8 cellular contexts compared by ENCODE assay signal in genomic region chr7:25861704-25862253, GRCh38.
DNase-seq lines count a peak whose midpoint lies in the region; ATAC-seq and TF ChIP-seq lines count a peak whose summit lies in the region.

No MANE protein-coding gene starts in this region.

- peaks cover 45% of the 10 kb centered on the region for H3K4me1 Mint-ChIP-seq in activated CD4-positive, alpha-beta memory T cell treated with anti-CD3 and anti-CD28 coated beads, Interleukin-2, amount 10 ng/mL, durations not matched to agents 7 days and 5 days

- H3K27me3 ChIP-seq in BLaER1 (peaks cover 97% of the 10 kb centered on the region), HCT116 (ENCODE audit: insufficient read depth, low read length) (peaks cover 36% of the 10 kb centered on the region)

- peaks cover 2% of the 10 kb centered on the region for H3K36me3 Mint-ChIP-seq in activated CD4-positive, alpha-beta memory T cell treated with anti-CD3 and anti-CD28 coated beads, Interleukin-2, amount 10 ng/mL, durations not matched to agents 7 days and 5 days (ENCODE audit: low read depth)

- TSS peak; percentile 79 for BruUV-seq in HCT116 (replicated peaks; lab: Mats Ljungman, UMichigan)

- peak overlapping the region; percentile 67 for H3K4me3 Mint-ChIP-seq in activated CD4-positive, alpha-beta memory T cell treated with anti-CD3 and anti-CD28 coated beads, Interleukin-2, amount 10 ng/mL, durations not matched to agents 7 days and 5 days

- no peaks in the 10 kb centered on the region for H3K9me2 ChIP-seq in HCT116 (ENCODE audit: insufficient read depth)

- H3K9ac ChIP-seq in BLaER1 (no peak overlapping the region), HCT116 (ENCODE audit: low read length) (0 out of 2 replicates have a peak overlapping the region, but pooled peaks have one; percentile 4)

- no peak for ATAC-seq in HCT116

- TF ChIP-seq RAD21 in HCT116 (IDR thresholded peaks at IDR 0.05; ENCODE audit: low read depth), result no peak

- TF ChIP-seq POLR2A in HCT116 (IDR thresholded peaks at IDR 0.05; ENCODE audit: borderline replicate concordance, extremely low read depth, insufficient read depth, insufficient read length), result no peak

- DNase-seq in HCT116 (ENCODE audit: low read depth, low spot score) (no peak), left kidney (ENCODE audit: low read depth, low spot score) (peak; percentile 55), EL (no peak), Kasumi-1 (lab: John Stamatoyannopoulos, UW) (no peak), nucleus accumbens (lab: John Stamatoyannopoulos, UW) (no peak)
- no peak for DNase-seq in activated CD4-positive, alpha-beta memory T cell treated with anti-CD3 and anti-CD28 coated beads, Interleukin-2, amount 10 ng/mL, durations not matched to agents 7 days and 5 days
- DNase-seq in stimulated activated CD4-positive, alpha-beta T cell treated with anti-CD3 and anti-CD28 coated beads, Interleukin-15, amount 100 ng/mL, for 24 hours, result no peak

- H3K27ac Mint-ChIP-seq in activated CD4-positive, alpha-beta memory T cell treated with anti-CD3 and anti-CD28 coated beads, Interleukin-2, amount 10 ng/mL, durations not matched to agents 7 days and 5 days, result peak overlapping the region; percentile 62

- peaks cover 68% of the 10 kb centered on the region for H3K27me3 Mint-ChIP-seq in activated CD4-positive, alpha-beta memory T cell treated with anti-CD3 and anti-CD28 coated beads, Interleukin-2, amount 10 ng/mL, durations not matched to agents 7 days and 5 days

- no peaks in the 10 kb centered on the region for H3K36me3 ChIP-seq in BLaER1
- H3K36me3 ChIP-seq in HCT116 (ENCODE audit: control insufficient read depth in 1 of 2, insufficient read depth in 2 of 2, low read length in 2 of 2), result no peaks in the 10 kb centered on the region

- no peak overlapping the region for H3K27ac ChIP-seq in BLaER1
- H3K27ac ChIP-seq in HCT116 (ENCODE audit: low read depth, low read length), result no peak overlapping the region

- intact Hi-C loops in HCT116 (cut with micrococcal nuclease), result loop anchor here (5.0 to 10.0 kb wide), 2 partner anchors 879 to 1303 kb away; partner anchors contain the start of genes HOXA9 and OSBPL3

- no peak for TF ChIP-seq CTCF in HCT116 (IDR thresholded peaks at IDR 0.05 in 2 of 3, conservative IDR thresholded peaks at IDR 0.05 in 1 of 3; ENCODE audit: borderline replicate concordance in 1 of 3, insufficient read depth in 1 of 3, low read depth in 2 of 3, low read length in 2 of 3)

- H3K79me2 ChIP-seq in HCT116 (ENCODE audit: insufficient read depth, low read length), result no peaks in the 10 kb centered on the region

- H3K4me1 ChIP-seq in BLaER1 (no peaks in the 10 kb centered on the region), HCT116 (ENCODE audit: control insufficient read depth in 1 of 2, insufficient read depth in 2 of 2, low read length in 2 of 2) (peaks cover 0 to 16% of the 10 kb centered on the region in 2 experiments; a peak in 2 of 4 replicates)

- peaks cover 92% of the 10 kb centered on the region for H4K20me1 ChIP-seq in BLaER1
- H4K20me1 ChIP-seq in HCT116 (ENCODE audit: insufficient read depth), result no peaks in the 10 kb centered on the region; the same call in 1 of the 2 replicates

- RAD21 ChIA-PET in HCT116 (lab: Charles Lee; ENCODE audit: low non-redundant PET in 1 of 2, low total read pairs in 2 of 2, uncharacterized antibody in 2 of 2, unreplicated experiment in 2 of 2), result interaction anchor here in 1 of 2 experiments (0.6 kb wide), 1 partner anchor 806 kb away, joined by 3 read pairs; no protein-coding TSS in a partner anchor

- peak overlapping the region; percentile 41 for H3K4me2 ChIP-seq in BLaER1
- H3K4me2 ChIP-seq in HCT116 (ENCODE audit: low read length), result peak overlapping the region; percentile 71

- POLR2A ChIA-PET in HCT116 (lab: Charles Lee), result no interaction called here
- POLR2A ChIA-PET in activated CD4-positive, alpha-beta memory T cell treated with anti-CD3 and anti-CD28 coated beads, Interleukin-2, amount 10 ng/mL, durations not matched to agents 7 days and 5 days (lab: Charles Lee), result interaction anchor here (0.8 to 1.3 kb wide), 4 partner anchors 12 to 340 kb away, joined by 3 to 4 read pairs (median 4); partner anchors contain the start of genes CBX3 and HNRNPA2B1

- H3K4me3 ChIP-seq in BLaER1, result peak overlapping the region; percentile 25; the same call in 1 of the 2 replicates
- peak overlapping the region; percentile 22 to 46 for H3K4me3 ChIP-seq in HCT116 (replicated peaks in 1 of 2; ENCODE audit: low read depth in 1 of 2, low read length in 2 of 2)

- CTCF ChIA-PET in HCT116 (lab: Charles Lee), result interaction anchor here (0.7 to 1.8 kb wide), 8 partner anchors 10 to 1299 kb away, joined by 3 to 9 read pairs (median 4); no protein-coding TSS in a partner anchor
- CTCF ChIA-PET in activated CD4-positive, alpha-beta memory T cell treated with anti-CD3 and anti-CD28 coated beads, Interleukin-2, amount 10 ng/mL, durations not matched to agents 7 days and 5 days (lab: Charles Lee), result interaction anchor here (0.8 to 1.9 kb wide), 9 partner anchors 7 to 1299 kb away, joined by 3 to 23 read pairs (median 4); no protein-coding TSS in a partner anchor

- no peaks in the 10 kb centered on the region for H3K9me3 Mint-ChIP-seq in activated CD4-positive, alpha-beta memory T cell treated with anti-CD3 and anti-CD28 coated beads, Interleukin-2, amount 10 ng/mL, durations not matched to agents 7 days and 5 days

- peak overlapping the region; percentile 55 for H2AFZ ChIP-seq in HCT116 (ENCODE audit: low read depth, low read length, poor library complexity, severe bottlenecking)

- peaks cover 36% of the 10 kb centered on the region for H3K9me3 ChIP-seq in BLaER1
- no peaks in the 10 kb centered on the region for H3K9me3 ChIP-seq in HCT116 (ENCODE audit: control insufficient read depth in 1 of 2, insufficient read depth in 1 of 2, low read depth in 1 of 2, low read length in 2 of 2)

TF ChIP-seq in HCT116, 20 proteins besides CTCF, POLR2A, EP300 and RAD21:
- TF ChIP-seq REST (IDR thresholded peaks at IDR 0.05; ENCODE audit: low read depth), result no peak
TF ChIP-seq in HCT116: peak in this region for 0.
